ENCODE assay signal across 18 cellular contexts in genomic region chr11:31824791-31825452, GRCh38. TPM values are rescaled to one million over a fixed set of nuclear protein-coding genes. Genes with fewer than 3 reads are reported as not detected.
DNase-seq lines count a peak whose midpoint lies in the region; ATAC-seq, FAIRE-seq and TF ChIP-seq lines count a peak whose summit lies in the region.
"Had no signal": no experiment of that assay in that cellular context is flagged by ENCODE, and none has a peak within 500 bp of the region (broad histone marks: within the 10 kb centered on the region; RNA-seq: fewer than 3 reads in every experiment).

No MANE protein-coding gene starts in this region.

- peaks cover 3% of the 10 kb centered on the region for H4K20me1 ChIP-seq in H9 (ENCODE audit: control insufficient read depth, insufficient read depth, insufficient read length)
- peaks cover 2% of the 10 kb centered on the region in 2 experiments for H4K20me1 ChIP-seq in H1 (replicated peaks in 1 of 2; ENCODE audit: control insufficient read depth in 1 of 2, insufficient read depth in 2 of 2, low read length in 2 of 2)

- peaks cover 17% of the 10 kb centered on the region for H3K23me2 ChIP-seq in H9 (ENCODE audit: insufficient read length, low read depth, low read length, poor library complexity, severe bottlenecking)
- H3K23me2 ChIP-seq in H1 (ENCODE audit: low read depth, low read length): peaks cover 12% of the 10 kb centered on the region; the same call in 1 of the 2 replicates

- H2BK12ac ChIP-seq in H9 (ENCODE audit: insufficient read length, low read depth, low read length) (no peak overlapping the region), H1 (ENCODE audit: low read depth, low read length) (peak overlapping the region; percentile 55; the same call in 1 of the 2 replicates)

- peaks cover 7% of the 10 kb centered on the region for H3K36me3 Mint-ChIP-seq in activated CD4-positive, alpha-beta T cell treated with anti-CD3 and anti-CD28 coated beads, Interleukin-2, amount 10 ng/mL, durations not matched to agents 7 days and 5 days (ENCODE audit: low read depth)
- no peaks in the 10 kb centered on the region; a peak in 1 of 7 replicates for H3K36me3 Mint-ChIP-seq in H9 (ENCODE audit: insufficient read depth in 1 of 3, low read depth in 3 of 3)
- H3K36me3 Mint-ChIP-seq in naive thymus-derived CD4-positive, alpha-beta T cell: peaks cover 0 to 12% (median 3%) of the 10 kb centered on the region in 5 donors
- H3K36me3 Mint-ChIP-seq: CD4-positive, alpha-beta memory T cell had no signal

- TF ChIP-seq POLR2A in H1 (IDR thresholded peaks at IDR 0.05; ENCODE audit: control extremely low read depth in 1 of 2, low read depth in 2 of 2, low read length in 2 of 2): no peak

- H3K4me2 ChIP-seq in H9 (ENCODE audit: insufficient read depth, insufficient read length, low read length): peak overlapping the region; percentile 68
- H3K4me2 ChIP-seq in H1 (ENCODE audit: insufficient read depth in 1 of 2, low read depth in 2 of 2, low read length in 2 of 2): peak overlapping the region; percentile 65 to 68

- POLR2A ChIA-PET in activated CD4-positive, alpha-beta T cell treated with anti-CD3 and anti-CD28 coated beads, Interleukin-2, amount 10 ng/mL, durations not matched to agents 7 days and 5 days (lab: Charles Lee): no interaction called here
- POLR2A ChIA-PET in H1 (lab: Charles Lee; ENCODE audit: partially characterized antibody): interaction anchor here (1.5 to 4.1 kb wide), 2 partner anchors 18 to 20 kb away, joined by 5 to 18 read pairs; no protein-coding TSS in a partner anchor
- POLR2A ChIA-PET in naive thymus-derived CD4-positive, alpha-beta T cell (lab: Charles Lee): no interaction called here

- intact Hi-C loops in naive thymus-derived CD4-positive, alpha-beta T cell (cut with micrococcal nuclease): loop anchor here in 1 of 2 donors (2.0 to 5.0 kb wide), 2 partner anchors 24 to 612 kb away; partner anchors contain the start of gene WT1

- H3K4ac ChIP-seq in H9 (ENCODE audit: low read depth, low read length): no peak overlapping the region
- H3K4ac ChIP-seq in H1 (replicated peaks; ENCODE audit: insufficient read length, low read depth, low read length): no peak overlapping the region

- no peak for TF ChIP-seq RAD21 in H1 (IDR thresholded peaks at IDR 0.05 in 1 of 2, conservative IDR thresholded peaks at IDR 0.05 in 1 of 2; ENCODE audit: low read depth in 2 of 2, low read length in 2 of 2)

- H3K14ac ChIP-seq in H9 (ENCODE audit: insufficient read depth, low read length) (no peak overlapping the region), H1 (ENCODE audit: insufficient read length) (no peak overlapping the region)

- H4K8ac ChIP-seq in H9 (replicated peaks; ENCODE audit: insufficient read length, low read depth, low read length): no peak overlapping the region
- H4K8ac ChIP-seq in H1 (ENCODE audit: extremely low read depth, insufficient read depth, low read length): no peak overlapping the region; the same call in 1 of the 2 replicates

- peak overlapping the region; percentile 25 for H3K27ac Mint-ChIP-seq in activated CD4-positive, alpha-beta T cell treated with anti-CD3 and anti-CD28 coated beads, Interleukin-2, amount 10 ng/mL, durations not matched to agents 7 days and 5 days
- no peak overlapping the region for H3K27ac Mint-ChIP-seq in H9
- H3K27ac Mint-ChIP-seq in naive thymus-derived CD4-positive, alpha-beta T cell: peak overlapping the region in 1 of 9 donors; percentile 73
- H3K27ac Mint-ChIP-seq: immature natural killer cell, nephron had no signal

- H3K23ac ChIP-seq in H9 (ENCODE audit: insufficient read length, low read depth, low read length): no peak overlapping the region
- no peak overlapping the region for H3K23ac ChIP-seq in H1 (ENCODE audit: insufficient read length)

- H3K56ac ChIP-seq in H9 (ENCODE audit: insufficient read length, low read depth, low read length) (no peak overlapping the region), H1 (replicated peaks; ENCODE audit: insufficient read length, low read depth, low read length) (no peak overlapping the region)

- H3K4me3 ChIP-seq in H1 (ENCODE audit: extremely low read depth in 1 of 4, insufficient read depth in 2 of 4, low read depth in 3 of 4, low read length in 4 of 4): peak overlapping the region; percentile 9 to 58 (median 19); a peak in 5 of 8 replicates
- no peak overlapping the region for H3K4me3 ChIP-seq in naive thymus-derived CD4-positive, alpha-beta T cell (ENCODE audit: low read length)

- H3K27ac ChIP-seq in H9 (ENCODE audit: insufficient read length, low read depth, low read length) (no peak overlapping the region), H1 (ENCODE audit: low read depth, low read length) (no peak overlapping the region)
- no peak overlapping the region for H3K27ac ChIP-seq in naive thymus-derived CD4-positive, alpha-beta T cell (ENCODE audit: low read depth, low read length)
- H3K27ac ChIP-seq: adrenal gland had no signal

- H2BK120ac ChIP-seq in H9 (ENCODE audit: low read depth, low read length, poor library complexity, severe bottlenecking): no peak overlapping the region
- no peak overlapping the region for H2BK120ac ChIP-seq in H1 (replicated peaks; ENCODE audit: low read depth, low read length)

- H3K9ac ChIP-seq in H9 (ENCODE audit: extremely low read depth, insufficient read length, low read length) (no peak overlapping the region), H1 (replicated peaks in 1 of 4; ENCODE audit: extremely low read depth in 1 of 4, low read depth in 3 of 4, low read length in 3 of 4) (no peak overlapping the region)

- H2AK5ac ChIP-seq in H9 (ENCODE audit: insufficient read length, low read length) (no peak overlapping the region), H1 (ENCODE audit: low read depth, low read length) (no peak overlapping the region)

- no peaks in the 10 kb centered on the region; the same call in 1 of the 2 replicates for H3K4me1 ChIP-seq in H9 (ENCODE audit: insufficient read depth, low read length)
- peaks cover 24 to 49% (median 34%) of the 10 kb centered on the region in 4 experiments for H3K4me1 ChIP-seq in H1 (replicated peaks in 1 of 4; ENCODE audit: control insufficient read depth in 3 of 4, insufficient read depth in 4 of 4, low read length in 3 of 4)
- H3K4me1 ChIP-seq in naive thymus-derived CD4-positive, alpha-beta T cell (ENCODE audit: control insufficient read depth in 2 of 2, insufficient read depth in 2 of 2, low read length in 2 of 2): no peaks in the 10 kb centered on the region
- H3K4me1 ChIP-seq: adrenal gland had no signal

- H3K9me3 ChIP-seq in H9 (ENCODE audit: control insufficient read depth, low read depth, low read length) (no peaks in the 10 kb centered on the region), H1 (ENCODE audit: insufficient read depth in 2 of 2, low read depth in 1 of 2, low read length in 1 of 2) (no peaks in the 10 kb centered on the region)
- peaks cover 0 to 3% (median 0%) of the 10 kb centered on the region in 3 experiments for H3K9me3 ChIP-seq in naive thymus-derived CD4-positive, alpha-beta T cell (ENCODE audit: control insufficient read depth in 2 of 3, low read length in 3 of 3)
- H3K9me3 ChIP-seq: adrenal gland had no signal

- TF ChIP-seq CTCF in H9 (conservative IDR thresholded peaks at IDR 0.05): no peak
- TF ChIP-seq CTCF in H1 (IDR thresholded peaks at IDR 0.05; ENCODE audit: control extremely low read depth in 1 of 3, insufficient read depth in 1 of 3, low read depth in 1 of 3, low read length in 3 of 3): no peak

- no peaks in the 10 kb centered on the region for H3K79me1 ChIP-seq in H9 (ENCODE audit: insufficient read depth, low read depth, low read length, poor library complexity, severe bottlenecking)
- H3K79me1 ChIP-seq in H1 (ENCODE audit: low read depth, low read length): no peaks in the 10 kb centered on the region

- no peak overlapping the region for H2AFZ ChIP-seq in H9 (ENCODE audit: low read length)
- H2AFZ ChIP-seq in H1 (ENCODE audit: low read length): no peak overlapping the region

- DNase-seq in activated CD4-positive, alpha-beta T cell treated with anti-CD3 and anti-CD28 coated beads, Interleukin-2, amount 10 ng/mL, durations not matched to agents 7 days and 5 days: no peak
- DNase-seq in activated CD4-positive, alpha-beta T cell treated with anti-CD3 and anti-CD28 coated beads, Interleukin-2, amount 50 U/mL, for 48 hours: no peak
- DNase-seq in H9 (no peak), H1 (ENCODE audit: low read depth in 1 of 2, low spot score in 2 of 2) (peak in 1 of 2 experiments; percentile 54), H4 (ENCODE audit: low spot score) (no peak), urothelium cell line (ENCODE audit: low spot score) (no peak)
- no peak for DNase-seq in naive thymus-derived CD4-positive, alpha-beta T cell
- DNase-seq: ACHN; adrenal gland; CD4-positive, alpha-beta memory T cell; immature natural killer cell; NCI-H1417; RPMI8226 had no signal

- H4K91ac ChIP-seq in H9 (ENCODE audit: insufficient read length, low read depth, low read length): no peak overlapping the region
- no peak overlapping the region for H4K91ac ChIP-seq in H1 (replicated peaks; ENCODE audit: insufficient read length, low read length)

- no peak overlapping the region for H2BK5ac ChIP-seq in H9 (ENCODE audit: insufficient read length, low read length)
- H2BK5ac ChIP-seq in H1 (ENCODE audit: low read depth, low read length): no peak overlapping the region

- ATAC-seq in naive thymus-derived CD4-positive, alpha-beta T cell: no peak
- no peak for ATAC-seq in GM21825 (IDR thresholded peaks at IDR 0.05; ENCODE audit: unreplicated experiment)

- H2BK20ac ChIP-seq in H9 (ENCODE audit: low read depth, low read length, poor library complexity, severe bottlenecking) (no peak overlapping the region), H1 (ENCODE audit: low read length) (peak overlapping the region; percentile 34; the same call in 1 of the 2 replicates)

- no peaks in the 10 kb centered on the region for H3K79me2 ChIP-seq in H9 (ENCODE audit: insufficient read depth, low read length)
- no peaks in the 10 kb centered on the region for H3K79me2 ChIP-seq in H1 (ENCODE audit: control insufficient read depth in 1 of 2, insufficient read depth in 2 of 2, low read length in 2 of 2)

- H3K36me3 ChIP-seq in H1 (ENCODE audit: control insufficient read depth in 2 of 4, insufficient read depth in 4 of 4, low read length in 3 of 4): no peaks in the 10 kb centered on the region; a peak in 1 of 8 replicates
- H3K36me3 ChIP-seq in naive thymus-derived CD4-positive, alpha-beta T cell (ENCODE audit: control insufficient read depth in 2 of 3, insufficient read depth in 3 of 3, low read length in 3 of 3): no peaks in the 10 kb centered on the region
- H3K36me3 ChIP-seq: adrenal gland had no signal

- FAIRE-seq in H1 (lab: Jason Lieb, UNC) (no peak), urothelium cell line (lab: Jason Lieb, UNC) (no peak)

- CTCF ChIA-PET in activated CD4-positive, alpha-beta T cell treated with anti-CD3 and anti-CD28 coated beads, Interleukin-2, amount 10 ng/mL, durations not matched to agents 7 days and 5 days (lab: Charles Lee): no interaction called here
- CTCF ChIA-PET in H1 (lab: Charles Lee; ENCODE audit: partially characterized antibody): interaction anchor here (0.8 to 11.4 kb wide), 7 partner anchors 9 to 351 kb away, joined by 3 to 88 read pairs (median 4); no protein-coding TSS in a partner anchor
- CTCF ChIA-PET in naive thymus-derived CD4-positive, alpha-beta T cell (lab: Charles Lee): no interaction called here

- no peak for TF ChIP-seq EP300 in H1 (IDR thresholded peaks at IDR 0.05; ENCODE audit: borderline replicate concordance in 1 of 2, low read depth in 2 of 2, low read length in 2 of 2)

- H3T11ph ChIP-seq in H9 (ENCODE audit: low read length): no peak overlapping the region

- H4K5ac ChIP-seq in H9 (ENCODE audit: insufficient read length, low read depth, low read length): no peak overlapping the region
- no peak overlapping the region for H4K5ac ChIP-seq in H1 (ENCODE audit: insufficient read length, low read depth, low read length)

- peak overlapping the region; percentile 22 for H3K4me3 Mint-ChIP-seq in activated CD4-positive, alpha-beta T cell treated with anti-CD3 and anti-CD28 coated beads, Interleukin-2, amount 10 ng/mL, durations not matched to agents 7 days and 5 days
- H3K4me3 Mint-ChIP-seq in H9: peak overlapping the region in 1 of 2 experiments; percentile 73; a peak in 4 of 5 replicates
- H3K4me3 Mint-ChIP-seq in naive thymus-derived CD4-positive, alpha-beta T cell: peak overlapping the region in 9 of 10 donors; percentile 4 to 55 (median 23)
- H3K4me3 Mint-ChIP-seq: central memory CD8-positive, alpha-beta T cell; nephron had no signal

- peaks cover 84% of the 10 kb centered on the region for H3K27me3 Mint-ChIP-seq in activated CD4-positive, alpha-beta T cell treated with anti-CD3 and anti-CD28 coated beads, Interleukin-2, amount 10 ng/mL, durations not matched to agents 7 days and 5 days
- peaks cover 99% of the 10 kb centered on the region for H3K27me3 Mint-ChIP-seq in H9 (ENCODE audit: low read depth)
- peaks cover 81 to 90% (median 86%) of the 10 kb centered on the region in 5 donors for H3K27me3 Mint-ChIP-seq in naive thymus-derived CD4-positive, alpha-beta T cell

- WGBS in H9 (ENCODE audit: extremely low coverage, insufficient read length, low lambda C conversion rate): no CpG with 5 or more reads among the region's 36 CpGs
- WGBS in H1 (ENCODE audit: extremely low coverage in 1 of 2, insufficient coverage in 1 of 2, insufficient read length in 1 of 2, insufficient replicate concordance in 2 of 2, low coverage in 1 of 2, low lambda C conversion rate in 2 of 2, missing lambda C conversion rate in 1 of 2), 2 experiments: 2% methylated on average over 24 of the region's 36 CpGs; no CpG with 5 or more reads in 1 of the 2 experiments

- H3K18ac ChIP-seq in H9 (ENCODE audit: insufficient read length, low read depth, low read length) (no peak overlapping the region), H1 (ENCODE audit: extremely low read depth, low read length) (no peak overlapping the region; the same call in 1 of the 2 replicates)

- H2BK15ac ChIP-seq in H9 (ENCODE audit: low read depth, low read length): no peak overlapping the region
- 0 out of 2 replicates have a peak overlapping the region, but pooled peaks have one; percentile 77 for H2BK15ac ChIP-seq in H1 (ENCODE audit: low read length)

- peaks cover 10% of the 10 kb centered on the region for H3K4me1 Mint-ChIP-seq in activated CD4-positive, alpha-beta T cell treated with anti-CD3 and anti-CD28 coated beads, Interleukin-2, amount 10 ng/mL, durations not matched to agents 7 days and 5 days
- H3K4me1 Mint-ChIP-seq in H9: peaks cover 54 to 74% of the 10 kb centered on the region in 2 experiments
- peaks cover 3 to 30% (median 21%) of the 10 kb centered on the region in 7 donors for H3K4me1 Mint-ChIP-seq in naive thymus-derived CD4-positive, alpha-beta T cell
- H3K4me1 Mint-ChIP-seq: nephron had no signal

- no peaks in the 10 kb centered on the region for H3K9me3 Mint-ChIP-seq in activated CD4-positive, alpha-beta T cell treated with anti-CD3 and anti-CD28 coated beads, Interleukin-2, amount 10 ng/mL, durations not matched to agents 7 days and 5 days
- peaks cover 0 to 5% of the 10 kb centered on the region in 2 experiments; a peak in 1 of 5 replicates for H3K9me3 Mint-ChIP-seq in H9
- peaks cover 0 to 34% (median 5%) of the 10 kb centered on the region in 11 donors for H3K9me3 Mint-ChIP-seq in naive thymus-derived CD4-positive, alpha-beta T cell
- H3K9me3 Mint-ChIP-seq: central memory CD8-positive, alpha-beta T cell; nephron had no signal

- H3K27me3 ChIP-seq in H9 (ENCODE audit: insufficient read depth, low read length) (peaks cover 66% of the 10 kb centered on the region), H1 (replicated peaks in 1 of 4; ENCODE audit: control insufficient read depth in 3 of 4, extremely low read depth in 1 of 4, insufficient read depth in 3 of 4, low read length in 3 of 4) (peaks cover 47 to 89% (median 78%) of the 10 kb centered on the region in 4 experiments)
- H3K27me3 ChIP-seq in naive thymus-derived CD4-positive, alpha-beta T cell (ENCODE audit: control insufficient read depth in 2 of 2, insufficient read depth in 2 of 2, low read length in 2 of 2): peaks cover 11 to 50% of the 10 kb centered on the region in 2 donors

RNA-seq across cellular contexts. Expression of gene PAX6, which starts 13.8 kb away (rescaled TPM):
- not detected for total RNA-seq in activated CD4-positive, alpha-beta T cell treated with anti-CD3 and anti-CD28 coated beads, Interleukin-2, amount 10 ng/mL, durations not matched to agents 7 days and 5 days
- total RNA-seq in H9 (2021): 0.11 TPM in 1 of 2 replicates, not detected in the other
- 0.21 and 0.30 TPM in 2 replicates for total RNA-seq in H1 (2021; fragmentation: NEBNext Ultra II Directional; extraction: Animal tissue kit (Norgen Biotek cat#: 25700))
- 0.65 and 1.1 TPM in 2 replicates for polyA plus RNA-seq in H1 (2011; rRNA removed)
- 0.53 TPM for polyA plus RNA-seq in H1 (2011; cell fraction: cytosol; rRNA removed)
- 1.0 TPM for polyA plus RNA-seq in H1 (2011; cell fraction: nucleus; rRNA removed)
- polyA plus RNA-seq in H1 (2012, experiment 1 of 2): 0.41 to 1.1 TPM (median 0.57 TPM) in 4 replicates
- polyA plus RNA-seq in H1 (2012, experiment 2 of 2): 0.16 TPM
- 0.16 TPM for polyA plus RNA-seq in H1 (2013, experiment 1 of 2)
- polyA plus RNA-seq in H1 (2013, experiment 2 of 2): 0.22 TPM
- 0.76 and 0.82 TPM in 2 replicates for polyA minus RNA-seq in H1 (2011; rRNA and poly(A)+ RNA removed)
- polyA minus RNA-seq in H1 (2011; cell fraction: cytosol; rRNA and poly(A)+ RNA removed): 0.88 TPM
- polyA minus RNA-seq in H1 (2011; cell fraction: nucleus; rRNA and poly(A)+ RNA removed): 2.6 TPM
- not detected for total RNA-seq in naive thymus-derived CD4-positive, alpha-beta T cell
- polyA plus RNA-seq in naive thymus-derived CD4-positive, alpha-beta T cell: not detected
- total RNA-seq in H4 (2014; rRNA removed; shearing (Covaris generic)): 0.06 and 0.21 TPM in 2 replicates
- total RNA-seq: CD4-positive, alpha-beta memory T cell; fibroblast of villous mesenchyme; lung microvascular endothelial cell had no signal
- polyA plus RNA-seq: immature natural killer cell had no signal
